10 cellular contexts compared by ENCODE assay signal in genomic region chr2:196376984-196377877, GRCh38.
DNase-seq lines count a peak whose midpoint lies in the region; ATAC-seq and TF ChIP-seq lines count a peak whose summit lies in the region.
"Had no signal": no experiment of that assay in that cellular context is flagged by ENCODE, and none has a peak within 500 bp of the region (broad histone marks: within the 10 kb centered on the region; RNA-seq: fewer than 3 reads in every experiment).

No MANE protein-coding gene starts in this region.

- H3K27ac ChIP-seq in brain microvascular endothelial cell (no peak overlapping the region), left lung (no peak overlapping the region)

- H3K27me3 ChIP-seq in brain microvascular endothelial cell (replicated peaks) (no peaks in the 10 kb centered on the region), left lung (no peaks in the 10 kb centered on the region)

- TF ChIP-seq CTCF in brain microvascular endothelial cell (IDR thresholded peaks at IDR 0.05; ENCODE audit: low read depth, low read length, missing control alignments): no peak
- TF ChIP-seq CTCF in left lung (IDR thresholded peaks at IDR 0.05): no peak

- intact Hi-C loops in left lung (cut with DNase I): no loop called here

- no peaks in the 10 kb centered on the region for H3K36me3 Mint-ChIP-seq in effector memory CD8-positive, alpha-beta T cell (ENCODE audit: insufficient read depth)
- H3K36me3 Mint-ChIP-seq: CD14-positive monocyte had no signal

- DNase-seq in AG08395 (ENCODE audit: low spot score) (peak; percentile 11), brain microvascular endothelial cell (peak; percentile 52), left lung (no peak), NOMO-1 (lab: John Stamatoyannopoulos, UW; ENCODE audit: unreplicated experiment in 2 of 2) (no peak)
- no peak for DNase-seq in effector memory CD8-positive, alpha-beta T cell
- DNase-seq: NCI-H1436 treated with DMSO at 0.1 percent for 48 hours had no signal

- ATAC-seq in GM18870 (IDR thresholded peaks at IDR 0.05; ENCODE audit: unreplicated experiment) (peak; percentile 56), HG03060 (IDR thresholded peaks at IDR 0.05; ENCODE audit: low read depth, unreplicated experiment) (peak; percentile 62), HG03342 (IDR thresholded peaks at IDR 0.05; ENCODE audit: unreplicated experiment) (no peak), left lung (no peak)
- ATAC-seq in effector memory CD8-positive, alpha-beta T cell (replicated peaks): no peak

- H3K9me3 Mint-ChIP-seq in effector memory CD8-positive, alpha-beta T cell: peaks cover 0 to 2% of the 10 kb centered on the region in 2 donors

- H3K36me3 ChIP-seq in brain microvascular endothelial cell (replicated peaks): no peaks in the 10 kb centered on the region
- no peaks in the 10 kb centered on the region for H3K36me3 ChIP-seq in left lung

- in situ Hi-C loops in brain microvascular endothelial cell (cut with HindIII; ENCODE audit: low pct_ligation_motif_present, low sequenced_read_pairs): no loop called here

- H3K4me3 ChIP-seq in brain microvascular endothelial cell (ENCODE audit: low read depth, low read length) (no peak overlapping the region), left lung (no peak overlapping the region)

- peaks cover 37% of the 10 kb centered on the region in 2 donors for H3K27me3 Mint-ChIP-seq in effector memory CD8-positive, alpha-beta T cell

- no peak overlapping the region for H3K27ac Mint-ChIP-seq in effector memory CD8-positive, alpha-beta T cell
- H3K27ac Mint-ChIP-seq: CD14-positive monocyte had no signal

- H3K4me3 Mint-ChIP-seq in effector memory CD8-positive, alpha-beta T cell: no peak overlapping the region
- H3K4me3 Mint-ChIP-seq: CD14-positive monocyte had no signal

- H3K4me1 ChIP-seq in left lung: no peaks in the 10 kb centered on the region

- H3K4me1 Mint-ChIP-seq in effector memory CD8-positive, alpha-beta T cell (ENCODE audit: low read depth in 2 of 2): no peaks in the 10 kb centered on the region
- H3K4me1 Mint-ChIP-seq: CD14-positive monocyte had no signal

- H3K9me3 ChIP-seq in left lung: no peaks in the 10 kb centered on the region

Comparison
In these comparisons a context has a peak if more than half of its experiments do, and no peak if none do; other contexts are left out.
1. DNase-seq: peak in AG08395 (single experiment) and brain microvascular endothelial cell (single experiment); none in effector memory CD8-positive, alpha-beta T cell (0 of 3), left lung (0 of 2) and NOMO-1 (0 of 2).
2. ATAC-seq: peak in GM18870 (single experiment) and HG03060 (single experiment); none in effector memory CD8-positive, alpha-beta T cell (single experiment), HG03342 (single experiment) and left lung (single experiment).